In the genomic region with DNA sequence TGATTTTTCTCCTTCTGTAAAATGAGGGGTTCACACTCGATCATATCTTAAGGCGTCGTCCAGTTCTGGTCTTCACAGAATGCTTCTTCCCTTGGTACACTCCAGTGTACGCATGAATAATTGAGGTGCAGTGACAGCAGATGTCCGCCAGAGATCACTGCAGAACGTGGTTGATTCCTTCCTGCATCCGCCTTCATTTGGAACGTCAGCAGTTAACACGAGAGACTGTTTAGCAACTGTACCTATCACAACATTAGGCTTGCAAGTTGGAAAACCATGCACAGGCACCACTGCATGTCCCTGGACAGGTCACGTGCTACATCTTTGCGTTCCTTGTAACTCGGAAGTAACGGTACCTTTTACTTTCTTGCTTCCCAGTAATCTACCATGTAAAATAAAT, we compare ENCODE assay signal across 8 cellular contexts.
DNase-seq lines count a peak whose midpoint lies in the region; ATAC-seq, FAIRE-seq and TF ChIP-seq lines count a peak whose summit lies in the region.

No MANE protein-coding gene starts in this region.

- no peak overlapping the region for H3K4me3 ChIP-seq in WERI-Rb-1 (ENCODE audit: low read depth, low read length)

- peak; percentile 90 for TF ChIP-seq CTCF in WERI-Rb-1 (IDR thresholded peaks at IDR 0.05; ENCODE audit: low read depth, low read length)

- no peaks in the 10 kb centered on the region for H3K36me3 ChIP-seq in WERI-Rb-1

- H3K27me3 ChIP-seq in WERI-Rb-1 (ENCODE audit: insufficient read depth, low read depth, severe bottlenecking) = peaks cover 78% of the 10 kb centered on the region

- DNase-seq in WERI-Rb-1 (peak; percentile 52), dermis blood vessel endothelial cell (peak; percentile 73), myocyte (ENCODE audit: low read depth) (peak; percentile 63), urothelium cell line (ENCODE audit: low spot score) (peak; percentile 16), midbrain (lab: John Stamatoyannopoulos, UW) (no peak), AML-193 (lab: John Stamatoyannopoulos, UW) (no peak)

- no peak overlapping the region for H3K27ac ChIP-seq in WERI-Rb-1

- H3K9me3 ChIP-seq in WERI-Rb-1 (ENCODE audit: severe bottlenecking) = no peaks in the 10 kb centered on the region

- ATAC-seq in GM18520 (IDR thresholded peaks at IDR 0.05; ENCODE audit: unreplicated experiment) (peak; percentile 65), HG03097 (IDR thresholded peaks at IDR 0.05; ENCODE audit: low FRiP score, unreplicated experiment) (peak; percentile 59)

- no peak for FAIRE-seq in urothelium cell line (lab: Jason Lieb, UNC)

Comparison
In these comparisons a context has a peak if more than half of its experiments do, and no peak if none do; other contexts are left out.
1. DNase-seq: peak in WERI-Rb-1 (single experiment), dermis blood vessel endothelial cell (single experiment), myocyte (single experiment) and urothelium cell line (single experiment); none in midbrain (single experiment) and AML-193 (0 of 2).